In genomic region chr6:18465410-18466154, GRCh38 we compare ENCODE assay signal across 1 cellular context.
TF ChIP-seq lines count a peak whose summit lies in the region.

No MANE protein-coding gene starts in this region.

TF ChIP-seq in liver, 16 proteins besides CTCF, POLR2A, EP300 and RAD21 (continued from another document):
- TF ChIP-seq ZBTB33 (IDR thresholded peaks at IDR 0.05) (peak; percentile 22), EGR1 (IDR thresholded peaks at IDR 0.05; ENCODE audit: low read depth in 2 of 2) (no peak), HNF4G (IDR thresholded peaks at IDR 0.05) (no peak), RXRA (IDR thresholded peaks at IDR 0.05) (peak in 1 of 2 donors; percentile 25), FOXA1 (IDR thresholded peaks at IDR 0.05) (no peak), MAX (IDR thresholded peaks at IDR 0.05) (no peak), SP1 (IDR thresholded peaks at IDR 0.05) (no peak), HNF4A (conservative IDR thresholded peaks at IDR 0.05) (peak in 1 of 2 donors; percentile 50), GABPA (IDR thresholded peaks at IDR 0.05 in 1 of 2, conservative IDR thresholded peaks at IDR 0.05 in 1 of 2) (no peak), TAF1 (conservative IDR thresholded peaks at IDR 0.05) (no peak), FOXA2 (IDR thresholded peaks at IDR 0.05) (peak; percentile 60), JUND (IDR thresholded peaks at IDR 0.05) (no peak), YY1 (IDR thresholded peaks at IDR 0.05) (no peak)
